In the genomic region with DNA sequence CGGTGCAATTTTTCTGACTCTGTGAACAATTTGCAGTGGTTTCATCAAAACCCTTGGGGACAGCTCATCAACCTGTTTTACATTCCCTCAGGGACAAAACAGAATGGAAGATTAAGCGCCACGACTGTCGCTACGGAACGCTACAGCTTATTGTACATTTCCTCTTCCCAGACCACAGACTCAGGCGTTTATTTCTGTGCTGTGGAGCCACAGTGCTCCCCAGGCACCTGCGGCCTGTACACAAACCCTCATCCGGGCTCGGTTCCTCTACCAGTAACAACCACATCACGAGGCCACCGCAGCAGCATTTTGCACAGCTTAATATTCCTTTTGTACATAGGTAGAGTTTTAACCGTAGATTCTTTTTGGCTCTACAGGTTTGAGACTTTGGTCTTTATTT, we compare ENCODE assay signal across 8 cellular contexts.
DNase-seq lines count a peak whose midpoint lies in the region; ATAC-seq and TF ChIP-seq lines count a peak whose summit lies in the region.

No MANE protein-coding gene starts in this region.

- peak overlapping the region; percentile 81 for H3K27ac ChIP-seq in DND-41 (ENCODE audit: low read length)
- peak overlapping the region; percentile 94 for H3K27ac ChIP-seq in thymus (ENCODE audit: low read depth)
- no peak overlapping the region for H3K27ac ChIP-seq in ascending aorta
- no peak overlapping the region for H3K27ac ChIP-seq in ovary

- peaks cover 4% of the 10 kb centered on the region for H3K9me3 Mint-ChIP-seq in activated CD8-positive, alpha-beta T cell treated with anti-CD3 and anti-CD28 coated beads, Interleukin-2, amount 10 ng/mL, durations not matched to agents 7 days and 5 days (ENCODE audit: insufficient read depth)

- peaks cover 17% of the 10 kb centered on the region for H3K36me3 Mint-ChIP-seq in activated CD8-positive, alpha-beta T cell treated with anti-CD3 and anti-CD28 coated beads, Interleukin-2, amount 10 ng/mL, durations not matched to agents 7 days and 5 days (ENCODE audit: low read depth)

- peak overlapping the region; percentile 94 for H3K4me3 Mint-ChIP-seq in activated CD8-positive, alpha-beta T cell treated with anti-CD3 and anti-CD28 coated beads, Interleukin-2, amount 10 ng/mL, durations not matched to agents 7 days and 5 days

- H3K4me2 ChIP-seq in DND-41 (ENCODE audit: insufficient read depth, low read length) = peak overlapping the region; percentile 72

- H3K36me3 ChIP-seq in DND-41 (ENCODE audit: insufficient read depth, low read length) (no peaks in the 10 kb centered on the region), thymus (ENCODE audit: control insufficient read depth, insufficient read depth) (no peaks in the 10 kb centered on the region), ascending aorta (no peaks in the 10 kb centered on the region), ovary (no peaks in the 10 kb centered on the region)

- intact Hi-C loops in ascending aorta (cut with DNase I) = no loop called here
- intact Hi-C loops in ovary (cut with DNase I) = no loop called here

- 3% methylated on average over 13 of the region's 13 CpGs for WGBS in thymus
- WGBS in ovary, 3 donors = 87 to 90% (median 89%) methylated on average over 13 of the region's 13 CpGs

- H3K79me2 ChIP-seq in DND-41 (ENCODE audit: insufficient read depth, low read length) = no peaks in the 10 kb centered on the region

- peaks cover 53% of the 10 kb centered on the region for H3K27me3 ChIP-seq in DND-41 (ENCODE audit: insufficient read depth, low read length, poor library complexity)
- no peaks in the 10 kb centered on the region for H3K27me3 ChIP-seq in thymus (ENCODE audit: control insufficient read depth, insufficient read depth)
- no peaks in the 10 kb centered on the region for H3K27me3 ChIP-seq in ascending aorta
- no peaks in the 10 kb centered on the region for H3K27me3 ChIP-seq in ovary

- no peaks in the 10 kb centered on the region for H3K27me3 Mint-ChIP-seq in activated CD8-positive, alpha-beta T cell treated with anti-CD3 and anti-CD28 coated beads, Interleukin-2, amount 10 ng/mL, durations not matched to agents 7 days and 5 days (ENCODE audit: low read depth)

- DNase-seq in DND-41 (peak; percentile 91), ascending aorta (ENCODE audit: low spot score in 2 of 2) (no peak), ovary (no peak), GM13977 (ENCODE audit: low spot score) (no peak)
- DNase-seq in activated CD8-positive, alpha-beta T cell treated with anti-CD3 and anti-CD28 coated beads, Interleukin-2, amount 10 ng/mL, durations not matched to agents 7 days and 5 days = peak; percentile 77

- H3K9ac ChIP-seq in DND-41 (ENCODE audit: low read depth, low read length) = peak overlapping the region; percentile 45

- peaks cover 45% of the 10 kb centered on the region for H3K4me1 Mint-ChIP-seq in activated CD8-positive, alpha-beta T cell treated with anti-CD3 and anti-CD28 coated beads, Interleukin-2, amount 10 ng/mL, durations not matched to agents 7 days and 5 days (ENCODE audit: low read depth)

- H3K4me1 ChIP-seq in DND-41 (ENCODE audit: insufficient read depth, low read length) = peaks cover 45% of the 10 kb centered on the region
- H3K4me1 ChIP-seq in thymus (ENCODE audit: control insufficient read depth, insufficient read depth, low read length) = peaks cover 3% of the 10 kb centered on the region
- no peaks in the 10 kb centered on the region for H3K4me1 ChIP-seq in ascending aorta
- peaks cover 3% of the 10 kb centered on the region for H3K4me1 ChIP-seq in ovary (ENCODE audit: insufficient read depth)

- H3K4me3 ChIP-seq in DND-41 (ENCODE audit: low read depth in 1 of 2, low read length in 2 of 2) (peak overlapping the region in 1 of 2 experiments; percentile 46; a peak in 2 of 4 replicates), thymus (ENCODE audit: low read length) (peak overlapping the region; percentile 70), ascending aorta (no peak overlapping the region), ovary (no peak overlapping the region)

- in situ Hi-C loops in GM13977 (cut with MboI; ENCODE audit: low pct_unique_long_range_greater_than_20kb, low sequenced_read_pairs, unreplicated experiment) = no loop called here

- ATAC-seq in DND-41 (ENCODE audit: insufficient read depth, low read depth) (peak; percentile 93), GM19455 (IDR thresholded peaks at IDR 0.05; ENCODE audit: unreplicated experiment) (peak; percentile 73), HG03442 (IDR thresholded peaks at IDR 0.05; ENCODE audit: unreplicated experiment) (peak; percentile 95)
- ATAC-seq in activated CD8-positive, alpha-beta T cell treated with anti-CD3 and anti-CD28 coated beads, Interleukin-2, amount 10 ng/mL, durations not matched to agents 7 days and 5 days = peak; percentile 72

- H3K9me3 ChIP-seq in DND-41 (ENCODE audit: insufficient read depth, low read length, severe bottlenecking) (no peaks in the 10 kb centered on the region), thymus (ENCODE audit: control insufficient read depth) (no peaks in the 10 kb centered on the region), ascending aorta (peaks cover 0 to 4% of the 10 kb centered on the region in 2 donors), ovary (no peaks in the 10 kb centered on the region)

- POLR2A ChIA-PET in activated CD8-positive, alpha-beta T cell treated with anti-CD3 and anti-CD28 coated beads, Interleukin-2, amount 10 ng/mL, durations not matched to agents 7 days and 5 days (lab: Charles Lee) = interaction anchor here (0.7 to 1.6 kb wide), 10 partner anchors 12 to 499 kb away, joined by 3 to 7 read pairs (median 5); no protein-coding TSS in a partner anchor

- no peak overlapping the region for H2AFZ ChIP-seq in DND-41 (ENCODE audit: low read depth, low read length)

- peak overlapping the region; percentile 96 for H3K27ac Mint-ChIP-seq in activated CD8-positive, alpha-beta T cell treated with anti-CD3 and anti-CD28 coated beads, Interleukin-2, amount 10 ng/mL, durations not matched to agents 7 days and 5 days

- CTCF ChIA-PET in activated CD8-positive, alpha-beta T cell treated with anti-CD3 and anti-CD28 coated beads, Interleukin-2, amount 10 ng/mL, durations not matched to agents 7 days and 5 days (lab: Charles Lee) = interaction anchor here (0.7 to 7.1 kb wide), 14 partner anchors 12 to 499 kb away, joined by 3 to 50 read pairs (median 4); no protein-coding TSS in a partner anchor

- TF ChIP-seq CTCF in DND-41 (IDR thresholded peaks at IDR 0.05; ENCODE audit: borderline replicate concordance, extremely low read depth, low read length, poor library complexity, severe bottlenecking) (no peak), ascending aorta (IDR thresholded peaks at IDR 0.05) (no peak), ovary (IDR thresholded peaks at IDR 0.05) (no peak), GM13977 (IDR thresholded peaks at IDR 0.05; ENCODE audit: extremely low read depth, insufficient read depth, missing control alignments) (no peak)

- TF ChIP-seq POLR2A in ovary (IDR thresholded peaks at IDR 0.05) = no peak

- peaks cover 18% of the 10 kb centered on the region; the same call in 1 of the 2 replicates for H4K20me1 ChIP-seq in DND-41 (ENCODE audit: insufficient read depth, low read length)

- no peak for TF ChIP-seq EP300 in ovary (IDR thresholded peaks at IDR 0.05)

Comparison
In these comparisons a context has a peak if more than half of its experiments do, and no peak if none do; other contexts are left out.
1. DNase-seq: peak in DND-41 (single experiment) and activated CD8-positive, alpha-beta T cell treated with anti-CD3 and anti-CD28 coated beads, Interleukin-2, amount 10 ng/mL, durations not matched to agents 7 days and 5 days (single experiment); none in ascending aorta (0 of 2), ovary (0 of 5) and GM13977 (single experiment).
2. H3K27ac ChIP-seq: peak in DND-41 (single experiment) and thymus (single experiment); none in ascending aorta (0 of 2) and ovary (0 of 2).
3. Peak in every context shown above with its lines, with median percentiles within 50 percentile points of each other: ATAC-seq.